In genomic region chr9:129823163-129823933, GRCh38 we compare ENCODE assay signal across 1 cellular context.
TF ChIP-seq lines count a peak whose summit lies in the region.

No MANE protein-coding gene starts in this region.

TF ChIP-seq in GM12878, 131 proteins besides CTCF, POLR2A, EP300 and RAD21:
- TF ChIP-seq IRF3 (IDR thresholded peaks at IDR 0.05), result no peak
- peak; percentile 58; the same call in 1 of the 2 replicates for TF ChIP-seq YY1 (IDR thresholded peaks at IDR 0.05; ENCODE audit: low read depth, low read length)
- TF ChIP-seq NFIC (IDR thresholded peaks at IDR 0.05; ENCODE audit: low read depth, low read length), result no peak
TF ChIP-seq in GM12878: peak in this region for 1.
